9 cellular contexts compared by ENCODE assay signal in the genomic region with DNA sequence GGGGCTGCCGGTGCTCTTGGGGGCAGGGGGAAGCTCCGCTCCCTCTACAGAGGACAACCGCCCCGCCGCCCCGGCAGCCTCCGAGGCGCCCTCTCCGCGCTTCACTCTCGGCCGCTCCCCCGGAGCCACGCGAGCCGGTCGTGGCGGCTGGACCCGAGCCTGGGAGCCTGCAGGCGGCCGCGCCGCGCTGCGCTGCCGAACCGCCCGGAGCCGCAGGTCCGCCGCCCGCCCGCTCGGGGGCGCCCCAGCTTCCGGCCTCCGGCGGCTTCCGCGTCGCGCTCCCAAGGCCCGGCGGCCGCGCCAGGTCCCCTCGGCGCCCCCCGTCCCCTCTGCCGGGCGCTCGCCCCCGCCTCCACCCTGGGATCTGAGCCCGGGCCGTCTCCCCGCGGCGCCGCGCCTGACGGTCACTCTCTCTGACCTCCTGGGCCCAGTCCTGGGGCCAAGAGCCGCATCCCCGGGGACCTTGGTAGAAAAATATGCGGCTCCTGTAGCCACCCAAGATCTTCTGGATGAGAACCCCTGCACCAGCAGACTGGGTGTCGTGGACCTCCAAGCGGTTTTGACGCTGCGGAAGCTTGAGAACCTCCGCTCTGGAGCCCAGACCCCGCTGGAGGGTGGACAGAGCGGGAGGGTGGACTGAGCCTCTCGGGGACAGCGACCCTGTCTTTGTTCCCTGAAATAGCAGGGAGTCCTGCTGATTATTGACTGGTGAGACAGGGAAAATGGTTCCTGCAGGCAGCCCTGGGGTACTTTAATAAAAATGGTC. TPM values are rescaled to one million over a fixed set of nuclear protein-coding genes. Genes with fewer than 3 reads are reported as not detected.
DNase-seq lines count a peak whose midpoint lies in the region; ATAC-seq, FAIRE-seq and TF ChIP-seq lines count a peak whose summit lies in the region.
"Had no signal": no experiment of that assay in that cellular context is flagged by ENCODE, and none has a peak within 500 bp of the region (broad histone marks: within the 10 kb centered on the region; RNA-seq: fewer than 3 reads in every experiment).

No MANE protein-coding gene starts in this region.

- H3K9ac ChIP-seq in MM.1S (ENCODE audit: low read length) (peak overlapping the region; percentile 87), mucosa of stomach (ENCODE audit: low read length) (peak overlapping the region; percentile 95)

- no peaks in the 10 kb centered on the region for H4K20me1 ChIP-seq in MM.1S (ENCODE audit: insufficient read depth, low read length)

- no peak for FAIRE-seq in RCC 7860 (lab: Jason Lieb, UNC)

- H3K27ac Mint-ChIP-seq in activated CD8-positive, alpha-beta memory T cell treated with anti-CD3 and anti-CD28 coated beads, Interleukin-2, amount 10 ng/mL, durations not matched to agents 7 days and 5 days, result no peak overlapping the region

- ATAC-seq in GM21423 (IDR thresholded peaks at IDR 0.05; ENCODE audit: unreplicated experiment) (peak; percentile 36), esophagus mucosa (peak; percentile 11)
- ATAC-seq in activated CD8-positive, alpha-beta memory T cell treated with anti-CD3 and anti-CD28 coated beads, Interleukin-2, amount 10 ng/mL, durations not matched to agents 7 days and 5 days, result peak; percentile 75
- peak; percentile 57 for ATAC-seq in stimulated activated naive CD8-positive, alpha-beta T cell treated with anti-CD3 and anti-CD28 coated beads, Interleukin-15, Interleukin-2, amounts not matched to agents 100 U/mL and 50 U/mL, for 24 hours

- no peaks in the 10 kb centered on the region for H3K36me3 ChIP-seq in MM.1S (replicated peaks; ENCODE audit: insufficient read depth, low read length)
- H3K36me3 ChIP-seq in mucosa of stomach (ENCODE audit: control insufficient read depth, insufficient read depth, low read length), result no peaks in the 10 kb centered on the region

- H2AFZ ChIP-seq in MM.1S (ENCODE audit: low read length), result peak overlapping the region; percentile 98

- peak overlapping the region; percentile 94 for H3K4me2 ChIP-seq in MM.1S (ENCODE audit: low read depth, low read length)

- peaks cover 2% of the 10 kb centered on the region for H3K9me3 Mint-ChIP-seq in activated CD8-positive, alpha-beta memory T cell treated with anti-CD3 and anti-CD28 coated beads, Interleukin-2, amount 10 ng/mL, durations not matched to agents 7 days and 5 days (ENCODE audit: low read depth)

- peaks cover 5% of the 10 kb centered on the region for H3K36me3 Mint-ChIP-seq in activated CD8-positive, alpha-beta memory T cell treated with anti-CD3 and anti-CD28 coated beads, Interleukin-2, amount 10 ng/mL, durations not matched to agents 7 days and 5 days

- H3K4me1 ChIP-seq in MM.1S (ENCODE audit: low read length) (peaks cover 8% of the 10 kb centered on the region; the same call in 1 of the 2 replicates), mucosa of stomach (ENCODE audit: control insufficient read depth, insufficient read depth, low read length) (peaks cover 42% of the 10 kb centered on the region)

- H3K9me2 ChIP-seq in MM.1S (replicated peaks; ENCODE audit: insufficient read depth, low read length), result no peaks in the 10 kb centered on the region

- H3F3A ChIP-seq in MM.1S (ENCODE audit: insufficient read depth, low read length), result no peaks in the 10 kb centered on the region

- H3K27me3 ChIP-seq in MM.1S (replicated peaks; ENCODE audit: insufficient read depth, low read length) (no peaks in the 10 kb centered on the region), mucosa of stomach (ENCODE audit: control insufficient read depth, insufficient read depth, low read length) (no peaks in the 10 kb centered on the region)

- H3K4me3 ChIP-seq in MM.1S (ENCODE audit: low read length) (peak overlapping the region; percentile 68), mucosa of stomach (ENCODE audit: low read length) (peak overlapping the region; percentile 38)
- H3K4me3 ChIP-seq: SK-N-MC had no signal

- CTCF ChIA-PET in activated CD8-positive, alpha-beta memory T cell treated with anti-CD3 and anti-CD28 coated beads, Interleukin-2, amount 10 ng/mL, durations not matched to agents 7 days and 5 days (lab: Charles Lee), result interaction anchor here (0.6 to 5.4 kb wide), 22 partner anchors 9 to 308 kb away, joined by 3 to 54 read pairs (median 4); partner anchors contain the start of gene AFTPH

- H3K9me3 ChIP-seq in MM.1S (replicated peaks; ENCODE audit: insufficient read depth, low read length), result no peaks in the 10 kb centered on the region
- H3K9me3 ChIP-seq in mucosa of stomach (ENCODE audit: control insufficient read depth, low read length), result no peaks in the 10 kb centered on the region

- DNase-seq in DMS153 (lab: John Stamatoyannopoulos, UW) (peak; percentile 21), MM.1S (peak; percentile 73), RCC 7860 (ENCODE audit: low spot score) (no peak)
- peak; percentile 75 for DNase-seq in activated CD8-positive, alpha-beta memory T cell treated with anti-CD3 and anti-CD28 coated beads, Interleukin-2, amount 10 ng/mL, durations not matched to agents 7 days and 5 days
- peak; percentile 78 for DNase-seq in stimulated activated naive CD8-positive, alpha-beta T cell treated with anti-CD3 and anti-CD28 coated beads, Interleukin-15, Interleukin-2, amounts not matched to agents 100 U/mL and 50 U/mL, for 24 hours

- peaks cover 26% of the 10 kb centered on the region for H3K4me1 Mint-ChIP-seq in activated CD8-positive, alpha-beta memory T cell treated with anti-CD3 and anti-CD28 coated beads, Interleukin-2, amount 10 ng/mL, durations not matched to agents 7 days and 5 days

- H3K27ac ChIP-seq in MM.1S (ENCODE audit: low read length), result no peak overlapping the region
- H3K27ac ChIP-seq: SK-N-MC had no signal

- TF ChIP-seq CTCF in MM.1S (IDR thresholded peaks at IDR 0.05; ENCODE audit: low read length), result no peak; the same call in 1 of the 2 replicates

- peaks cover 14% of the 10 kb centered on the region for H3K27me3 Mint-ChIP-seq in activated CD8-positive, alpha-beta memory T cell treated with anti-CD3 and anti-CD28 coated beads, Interleukin-2, amount 10 ng/mL, durations not matched to agents 7 days and 5 days

- no peaks in the 10 kb centered on the region for H3K79me2 ChIP-seq in MM.1S (ENCODE audit: low read length)

- H3K4me3 Mint-ChIP-seq in activated CD8-positive, alpha-beta memory T cell treated with anti-CD3 and anti-CD28 coated beads, Interleukin-2, amount 10 ng/mL, durations not matched to agents 7 days and 5 days, result peak overlapping the region; percentile 64

RNA-seq across cellular contexts. Expression of gene SERTAD2, which starts 44.3 kb away (rescaled TPM):
- 10 to 100 TPM; 24.3 to 53.7 TPM for total RNA-seq in activated CD8-positive, alpha-beta memory T cell treated with anti-CD3 and anti-CD28 coated beads, Interleukin-2, amount 10 ng/mL, durations not matched to agents 7 days and 5 days
- total RNA-seq in esophagus mucosa, result 21.9 TPM

Comparison
In these comparisons a context has a peak if more than half of its experiments do, and no peak if none do; other contexts are left out.
1. ATAC-seq: peak in every context shown above with its lines; median percentile 75 in activated CD8-positive, alpha-beta memory T cell treated with anti-CD3 and anti-CD28 coated beads, Interleukin-2, amount 10 ng/mL, durations not matched to agents 7 days and 5 days; 57 in stimulated activated naive CD8-positive, alpha-beta T cell treated with anti-CD3 and anti-CD28 coated beads, Interleukin-15, Interleukin-2, amounts not matched to agents 100 U/mL and 50 U/mL, for 24 hours; 36 in GM21423; 11 in esophagus mucosa.